In genomic region chr2:26033270-26033768, GRCh38 we compare ENCODE assay signal across 8 cellular contexts. TPM values are rescaled to one million over a fixed set of nuclear protein-coding genes. Genes with fewer than 3 reads are reported as not detected.
DNase-seq lines count a peak whose midpoint lies in the region; ATAC-seq, FAIRE-seq and TF ChIP-seq lines count a peak whose summit lies in the region.

No MANE protein-coding gene starts in this region.

- peak overlapping the region; percentile 84 for H3K27ac Mint-ChIP-seq in stimulated activated memory B cell treated with anti-CD40 and anti-IgM and Interleukin-4, amounts not matched to agents 10 μg/mL and 1 μg/mL and 100 μg/mL, for 72 hours

- no peaks in the 10 kb centered on the region for H3F3A ChIP-seq in Loucy (ENCODE audit: low read depth)

- peak; percentile 57 for TF ChIP-seq POLR2A in H54 (IDR thresholded peaks at IDR 0.05; ENCODE audit: low read depth, low read length)
- peak; percentile 48 to 55 for TF ChIP-seq POLR2A in Peyer's patch (IDR thresholded peaks at IDR 0.05)

- peak overlapping the region; percentile 85 to 98 (median 91) for H3K27ac ChIP-seq in Peyer's patch

- no peaks in the 10 kb centered on the region for H3K9me3 ChIP-seq in Loucy (ENCODE audit: insufficient read depth, low read depth, low read length)
- no peaks in the 10 kb centered on the region for H3K9me3 ChIP-seq in Peyer's patch

- H3K79me2 ChIP-seq in Loucy (ENCODE audit: insufficient read depth, low read length): peaks cover 43% of the 10 kb centered on the region

- peak overlapping the region; percentile 92 for H3K4me3 Mint-ChIP-seq in stimulated activated memory B cell treated with anti-CD40 and anti-IgM and Interleukin-4, amounts not matched to agents 10 μg/mL and 1 μg/mL and 100 μg/mL, for 72 hours

- peaks cover 10% of the 10 kb centered on the region for H3K4me1 ChIP-seq in Loucy (ENCODE audit: insufficient read depth, low read length, poor library complexity, severe bottlenecking)
- peaks cover 0 to 32% (median 0%) of the 10 kb centered on the region in 4 donors for H3K4me1 ChIP-seq in Peyer's patch

- H3K4me2 ChIP-seq in Loucy (ENCODE audit: low read depth, low read length, poor library complexity, severe bottlenecking): peak overlapping the region; percentile 73

- H3K9me3 Mint-ChIP-seq in stimulated activated memory B cell treated with anti-CD40 and anti-IgM and Interleukin-4, amounts not matched to agents 10 μg/mL and 1 μg/mL and 100 μg/mL, for 72 hours: no peaks in the 10 kb centered on the region

- peaks cover 41% of the 10 kb centered on the region for H4K20me1 ChIP-seq in Loucy (ENCODE audit: insufficient read depth, low read length, poor library complexity, severe bottlenecking)

- no peaks in the 10 kb centered on the region for H3K27me3 ChIP-seq in Loucy (ENCODE audit: insufficient read depth, low read length, poor library complexity, severe bottlenecking)
- no peaks in the 10 kb centered on the region for H3K27me3 ChIP-seq in Peyer's patch

- H3K4me3 ChIP-seq in GM08714 (ENCODE audit: low read length) (peak overlapping the region; percentile 73), Loucy (ENCODE audit: low read length, poor library complexity, severe bottlenecking) (peak overlapping the region; percentile 93), Peyer's patch (peak overlapping the region; percentile 64 to 98 (median 78))

- no peak for FAIRE-seq in H54 (lab: Jason Lieb, UNC)

- no peaks in the 10 kb centered on the region for H3K27me3 Mint-ChIP-seq in stimulated activated memory B cell treated with anti-CD40 and anti-IgM and Interleukin-4, amounts not matched to agents 10 μg/mL and 1 μg/mL and 100 μg/mL, for 72 hours

- H3K36me3 ChIP-seq in Loucy (ENCODE audit: insufficient read depth, low read length) (no peaks in the 10 kb centered on the region), Peyer's patch (no peaks in the 10 kb centered on the region)

- H3K9me2 ChIP-seq in Loucy (replicated peaks; ENCODE audit: low read depth, low read length): no peaks in the 10 kb centered on the region

- peaks cover 10% of the 10 kb centered on the region for H3K36me3 Mint-ChIP-seq in stimulated activated memory B cell treated with anti-CD40 and anti-IgM and Interleukin-4, amounts not matched to agents 10 μg/mL and 1 μg/mL and 100 μg/mL, for 72 hours

- peak overlapping the region; percentile 75 for H2AFZ ChIP-seq in Loucy (ENCODE audit: low read length)

- peak overlapping the region; percentile 75 for H3K9ac ChIP-seq in Loucy (ENCODE audit: low read depth, low read length, poor library complexity, severe bottlenecking)

- no peak for TF ChIP-seq CTCF in Loucy (conservative IDR thresholded peaks at IDR 0.05; ENCODE audit: low read length)
- no peak for TF ChIP-seq CTCF in Peyer's patch (IDR thresholded peaks at IDR 0.05)

- peak; percentile 57 for DNase-seq in H54 (ENCODE audit: insufficient read length, low spot score)
- DNase-seq in Peyer's patch: no peak
- DNase-seq in cerebellum (ENCODE audit: low spot score): peak; percentile 70
- DNase-seq in kidney tubule cell (ENCODE audit: low spot score): peak; percentile 87

- ATAC-seq in stimulated activated memory B cell treated with anti-CD40 and anti-IgM and Interleukin-4, amounts not matched to agents 10 μg/mL and 1 μg/mL and 100 μg/mL, for 72 hours: peak; percentile 69
- no peak for ATAC-seq in HG03565 (IDR thresholded peaks at IDR 0.05; ENCODE audit: unreplicated experiment)

- peaks cover 43% of the 10 kb centered on the region for H3K4me1 Mint-ChIP-seq in stimulated activated memory B cell treated with anti-CD40 and anti-IgM and Interleukin-4, amounts not matched to agents 10 μg/mL and 1 μg/mL and 100 μg/mL, for 72 hours

RNA-seq across cellular contexts. Expression of gene RAB10, which starts 0.6 kb away (rescaled TPM):
- total RNA-seq in Peyer's patch: 10 to 100 TPM; 61.9 to 95.6 (median 85.1) TPM
- 106 TPM for total RNA-seq in cerebellum

RNA-seq across cellular contexts. Expression of gene KIF3C, which starts 51.0 kb away (rescaled TPM):
- total RNA-seq in Peyer's patch (10 to 100 TPM in 1 of 4 donors, 1 to 10 TPM in 2, under 1 TPM in 1; 0.70 to 71.0 (median 3.2) TPM), cerebellum (68.1 TPM)

Comparison
In these comparisons a context has a peak if more than half of its experiments do, and no peak if none do; other contexts are left out.
1. DNase-seq: peak in H54 (single experiment), cerebellum (single experiment) and kidney tubule cell (single experiment); none in Peyer's patch (0 of 3).
2. Peak in every context shown above with its lines, with median percentiles within 50 percentile points of each other: H3K4me3 ChIP-seq.